Comparison of ENCODE assay signal across 8 cellular contexts in genomic region chr1:211828584-211829342, GRCh38. TPM values are rescaled to one million over a fixed set of nuclear protein-coding genes. Genes with fewer than 3 reads are reported as not detected.
A peak's percentile ranks its signal among the peaks of the same experiment; 100 is the strongest.
DNase-seq lines count a peak whose midpoint lies in the region; ATAC-seq and TF ChIP-seq lines count a peak whose summit lies in the region.

No MANE protein-coding gene starts in this region.

- intact Hi-C loops in PC-3 (cut with micrococcal nuclease), result loop anchor here (5.0 kb wide), 1 partner anchor 209 kb away; the partner anchor contains the start of genes DTL and INTS7

- H3K4me3 ChIP-seq in PC-3 (ENCODE audit: low read length), result peak overlapping the region; percentile 84; the same call in 1 of the 2 replicates
- H3K4me3 ChIP-seq in epithelial cell of esophagus (ENCODE audit: low read length), result peak overlapping the region; percentile 59

- in situ Hi-C loops in GM13977 (cut with MboI; ENCODE audit: low pct_unique_long_range_greater_than_20kb, low sequenced_read_pairs, unreplicated experiment), result no loop called here

- CTCF ChIA-PET in PC-3 (lab: Charles Lee), result interaction anchor here (1.2 kb wide), 1 partner anchor 131 kb away, joined by 4 read pairs; no protein-coding TSS in a partner anchor

- no peaks in the 10 kb centered on the region for H3F3A ChIP-seq in PC-3 (ENCODE audit: low read length, unreplicated experiment)

- no peak overlapping the region for H2AFZ ChIP-seq in PC-3 (ENCODE audit: low read length)

- no peak for TF ChIP-seq CTCF in PC-3 (conservative IDR thresholded peaks at IDR 0.05; ENCODE audit: low read depth, low read length)
- no peak for TF ChIP-seq CTCF in epithelial cell of esophagus (IDR thresholded peaks at IDR 0.05; ENCODE audit: insufficient read depth, low read depth, low read length, missing control alignments)
- TF ChIP-seq CTCF in GM13977 (IDR thresholded peaks at IDR 0.05; ENCODE audit: extremely low read depth, insufficient read depth, missing control alignments), result no peak

- DNase-seq in PC-3, result no peak
- peak; percentile 7 for DNase-seq in epithelial cell of esophagus (ENCODE audit: low read depth)
- DNase-seq in pons (ENCODE audit: low spot score), result peak; percentile 48
- no peak for DNase-seq in stimulated activated CD4-positive, alpha-beta T cell treated with anti-CD3 and anti-CD28 coated beads, Interleukin-12 subunit alpha, Interleukin-12 subunit beta, amount 100 ng/mL, for 4 hours
- no peak for DNase-seq in GM13977 (ENCODE audit: low spot score)
- DNase-seq in dedifferentiated amniotic fluid mesenchymal stem cell (ENCODE audit: extremely low spot score), result no peak

- peaks cover 9% of the 10 kb centered on the region; the same call in 1 of the 2 replicates for H3K79me2 ChIP-seq in PC-3 (ENCODE audit: low read length)

- H3K9me3 ChIP-seq in ES-I3 (ENCODE audit: control insufficient read depth, insufficient read depth, low read length) (no peaks in the 10 kb centered on the region), PC-3 (ENCODE audit: low read length) (no peaks in the 10 kb centered on the region)

- BruUV-seq in PC-3 (replicated peaks; lab: Mats Ljungman, UMichigan), result no TSS peak

- peak overlapping the region; percentile 89 for H3K4me2 ChIP-seq in PC-3 (ENCODE audit: low read length)

- no peaks in the 10 kb centered on the region for H3K27me3 ChIP-seq in PC-3 (ENCODE audit: low read length)

- peak overlapping the region; percentile 90; the same call in 1 of the 2 replicates for H3K9ac ChIP-seq in ES-I3 (ENCODE audit: low read depth, low read length)
- H3K9ac ChIP-seq in PC-3 (ENCODE audit: low read length), result no peak overlapping the region

- no peaks in the 10 kb centered on the region for H3K9me2 ChIP-seq in PC-3 (replicated peaks; ENCODE audit: low read length)

- no peaks in the 10 kb centered on the region for H3K36me3 ChIP-seq in ES-I3 (ENCODE audit: insufficient read depth, low read length)
- H3K36me3 ChIP-seq in PC-3 (ENCODE audit: low read depth, low read length), result no peaks in the 10 kb centered on the region

- no peaks in the 10 kb centered on the region for H4K20me1 ChIP-seq in PC-3 (ENCODE audit: low read length)

- H3K4me1 ChIP-seq in ES-I3 (ENCODE audit: insufficient read depth, low read length) (no peaks in the 10 kb centered on the region), PC-3 (ENCODE audit: insufficient read depth, low read length) (peaks cover 13% of the 10 kb centered on the region; the same call in 1 of the 2 replicates)

- no peak for ATAC-seq in PC-3
- no peak for ATAC-seq in HG02759 (IDR thresholded peaks at IDR 0.05; ENCODE audit: unreplicated experiment)

- H3K27ac ChIP-seq in PC-3 (ENCODE audit: low read length), result no peak overlapping the region

- POLR2A ChIA-PET in PC-3 (lab: Charles Lee; ENCODE audit: unreplicated experiment), result no interaction called here

RNA-seq across cellular contexts. Expression of gene LPGAT1, which starts 1.8 kb away (rescaled TPM):
- total RNA-seq in PC-3 (2014; rRNA removed), result 39.8 and 41.7 TPM in 2 replicates

Comparison
In these comparisons a context has a peak if more than half of its experiments do, and no peak if none do; other contexts are left out.
1. DNase-seq: peak in epithelial cell of esophagus (single experiment) and pons (single experiment); none in PC-3 (single experiment), stimulated activated CD4-positive, alpha-beta T cell treated with anti-CD3 and anti-CD28 coated beads, Interleukin-12 subunit alpha, Interleukin-12 subunit beta, amount 100 ng/mL, for 4 hours (single experiment), GM13977 (single experiment) and dedifferentiated amniotic fluid mesenchymal stem cell (single experiment).